ENCODE assay signal across 1 cellular context in genomic region chr11:8232849-8233606, GRCh38.
TF ChIP-seq lines count a peak whose summit lies in the region.

No MANE protein-coding gene starts in this region.

TF ChIP-seq in GM23338, 12 proteins besides CTCF, POLR2A, EP300 and RAD21 (continued from another document):
- TF ChIP-seq ZNF462 (CRISPR knock-in tag; IDR thresholded peaks at IDR 0.05) (no peak), REST (IDR thresholded peaks at IDR 0.05; ENCODE audit: unreplicated experiment) (no peak), EZH2phosphoT487 (IDR thresholded peaks at IDR 0.05; ENCODE audit: unreplicated experiment) (no peak), JUNB (IDR thresholded peaks at IDR 0.05; ENCODE audit: unreplicated experiment) (no peak), STAT1 (IDR thresholded peaks at IDR 0.05; ENCODE audit: unreplicated experiment) (no peak), ZNF114 (CRISPR knock-in tag; IDR thresholded peaks at IDR 0.05) (no peak), POLR2AphosphoS5 (IDR thresholded peaks at IDR 0.05; ENCODE audit: low read depth) (no peak)
- TF ChIP-seq, protein P1, sequence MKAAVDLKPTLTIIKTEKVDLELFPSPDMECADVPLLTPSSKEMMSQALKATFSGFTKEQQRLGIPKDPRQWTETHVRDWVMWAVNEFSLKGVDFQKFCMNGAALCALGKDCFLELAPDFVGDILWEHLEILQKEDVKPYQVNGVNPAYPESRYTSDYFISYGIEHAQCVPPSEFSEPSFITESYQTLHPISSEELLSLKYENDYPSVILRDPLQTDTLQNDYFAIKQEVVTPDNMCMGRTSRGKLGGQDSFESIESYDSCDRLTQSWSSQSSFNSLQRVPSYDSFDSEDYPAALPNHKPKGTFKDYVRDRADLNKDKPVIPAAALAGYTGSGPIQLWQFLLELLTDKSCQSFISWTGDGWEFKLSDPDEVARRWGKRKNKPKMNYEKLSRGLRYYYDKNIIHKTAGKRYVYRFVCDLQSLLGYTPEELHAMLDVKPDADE (IDR thresholded peaks at IDR 0.05), result no peak
